ENCODE assay signal across 1 cellular context in genomic region chr16:11162571-11163268, GRCh38.
TF ChIP-seq lines count a peak whose summit lies in the region.

No MANE protein-coding gene starts in this region.

TF ChIP-seq in IMR-90, 13 proteins besides CTCF, POLR2A, EP300 and RAD21 (continued from another document):
- TF ChIP-seq, protein P1, sequence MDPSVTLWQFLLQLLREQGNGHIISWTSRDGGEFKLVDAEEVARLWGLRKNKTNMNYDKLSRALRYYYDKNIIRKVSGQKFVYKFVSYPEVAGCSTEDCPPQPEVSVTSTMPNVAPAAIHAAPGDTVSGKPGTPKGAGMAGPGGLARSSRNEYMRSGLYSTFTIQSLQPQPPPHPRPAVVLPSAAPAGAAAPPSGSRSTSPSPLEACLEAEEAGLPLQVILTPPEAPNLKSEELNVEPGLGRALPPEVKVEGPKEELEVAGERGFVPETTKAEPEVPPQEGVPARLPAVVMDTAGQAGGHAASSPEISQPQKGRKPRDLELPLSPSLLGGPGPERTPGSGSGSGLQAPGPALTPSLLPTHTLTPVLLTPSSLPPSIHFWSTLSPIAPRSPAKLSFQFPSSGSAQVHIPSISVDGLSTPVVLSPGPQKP (IDR thresholded peaks at IDR 0.05; ENCODE audit: borderline replicate concordance, low read depth, low read length), result no peak
- TF ChIP-seq CHD1 (IDR thresholded peaks at IDR 0.05; ENCODE audit: low read depth, low read length) (no peak), CEBPB (IDR thresholded peaks at IDR 0.05; ENCODE audit: low read depth, low read length) (no peak), NFE2L2 (IDR thresholded peaks at IDR 0.05; ENCODE audit: low read depth, low read length) (no peak), RFX5 (IDR thresholded peaks at IDR 0.05; ENCODE audit: low read depth, low read length) (no peak)
TF ChIP-seq in IMR-90: peak in this region for 0.
